1 cellular context compared by ENCODE assay signal in the genomic region with DNA sequence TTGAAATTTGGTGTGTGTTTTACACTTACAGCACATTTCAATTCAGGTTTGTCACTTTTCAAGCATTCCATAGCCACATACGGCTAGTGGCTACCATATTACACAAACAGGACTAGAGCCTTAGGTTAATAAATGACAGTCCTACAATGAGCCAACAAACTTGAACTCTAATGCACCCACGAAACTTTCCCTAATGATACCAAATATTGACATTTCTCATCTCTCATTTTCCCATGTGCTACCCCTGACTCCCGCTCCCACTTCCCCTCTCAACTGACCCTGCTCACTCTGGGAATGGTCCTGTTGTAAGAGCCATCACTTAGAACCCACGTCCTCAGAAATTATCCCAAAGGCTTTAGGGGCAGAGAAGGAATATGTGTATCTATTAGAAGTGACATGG.
TF ChIP-seq lines count a peak whose summit lies in the region.

No MANE protein-coding gene starts in this region.

TF ChIP-seq in HepG2, 621 proteins besides CTCF, POLR2A, EP300 and RAD21 (continued from another document and continues in another):
- TF ChIP-seq, protein P1, sequence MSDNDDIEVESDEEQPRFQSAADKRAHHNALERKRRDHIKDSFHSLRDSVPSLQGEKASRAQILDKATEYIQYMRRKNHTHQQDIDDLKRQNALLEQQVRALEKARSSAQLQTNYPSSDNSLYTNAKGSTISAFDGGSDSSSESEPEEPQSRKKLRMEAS (IDR thresholded peaks at IDR 0.05): peak; percentile 37; the same call in 1 of the 2 replicates
- TF ChIP-seq, protein P2, sequence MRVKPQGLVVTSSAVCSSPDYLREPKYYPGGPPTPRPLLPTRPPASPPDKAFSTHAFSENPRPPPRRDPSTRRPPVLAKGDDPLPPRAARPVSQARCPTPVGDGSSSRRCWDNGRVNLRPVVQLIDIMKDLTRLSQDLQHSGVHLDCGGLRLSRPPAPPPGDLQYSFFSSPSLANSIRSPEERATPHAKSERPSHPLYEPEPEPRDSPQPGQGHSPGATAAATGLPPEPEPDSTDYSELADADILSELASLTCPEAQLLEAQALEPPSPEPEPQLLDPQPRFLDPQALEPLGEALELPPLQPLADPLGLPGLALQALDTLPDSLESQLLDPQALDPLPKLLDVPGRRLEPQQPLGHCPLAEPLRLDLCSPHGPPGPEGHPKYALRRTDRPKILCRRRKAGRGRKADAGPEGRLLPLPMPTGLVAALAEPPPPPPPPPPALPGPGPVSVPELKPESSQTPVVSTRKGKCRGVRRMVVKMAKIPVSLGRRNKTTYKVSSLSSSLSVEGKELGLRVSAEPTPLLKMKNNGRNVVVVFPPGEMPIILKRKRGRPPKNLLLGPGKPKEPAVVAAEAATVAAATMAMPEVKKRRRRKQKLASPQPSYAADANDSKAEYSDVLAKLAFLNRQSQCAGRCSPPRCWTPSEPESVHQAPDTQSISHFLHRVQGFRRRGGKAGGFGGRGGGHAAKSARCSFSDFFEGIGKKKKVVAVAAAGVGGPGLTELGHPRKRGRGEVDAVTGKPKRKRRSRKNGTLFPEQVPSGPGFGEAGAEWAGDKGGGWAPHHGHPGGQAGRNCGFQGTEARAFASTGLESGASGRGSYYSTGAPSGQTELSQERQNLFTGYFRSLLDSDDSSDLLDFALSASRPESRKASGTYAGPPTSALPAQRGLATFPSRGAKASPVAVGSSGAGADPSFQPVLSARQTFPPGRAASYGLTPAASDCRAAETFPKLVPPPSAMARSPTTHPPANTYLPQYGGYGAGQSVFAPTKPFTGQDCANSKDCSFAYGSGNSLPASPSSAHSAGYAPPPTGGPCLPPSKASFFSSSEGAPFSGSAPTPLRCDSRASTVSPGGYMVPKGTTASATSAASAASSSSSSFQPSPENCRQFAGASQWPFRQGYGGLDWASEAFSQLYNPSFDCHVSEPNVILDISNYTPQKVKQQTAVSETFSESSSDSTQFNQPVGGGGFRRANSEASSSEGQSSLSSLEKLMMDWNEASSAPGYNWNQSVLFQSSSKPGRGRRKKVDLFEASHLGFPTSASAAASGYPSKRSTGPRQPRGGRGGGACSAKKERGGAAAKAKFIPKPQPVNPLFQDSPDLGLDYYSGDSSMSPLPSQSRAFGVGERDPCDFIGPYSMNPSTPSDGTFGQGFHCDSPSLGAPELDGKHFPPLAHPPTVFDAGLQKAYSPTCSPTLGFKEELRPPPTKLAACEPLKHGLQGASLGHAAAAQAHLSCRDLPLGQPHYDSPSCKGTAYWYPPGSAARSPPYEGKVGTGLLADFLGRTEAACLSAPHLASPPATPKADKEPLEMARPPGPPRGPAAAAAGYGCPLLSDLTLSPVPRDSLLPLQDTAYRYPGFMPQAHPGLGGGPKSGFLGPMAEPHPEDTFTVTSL (CRISPR knock-in tag; IDR thresholded peaks at IDR 0.05; ENCODE audit: borderline replicate concordance): peak; percentile 55; the same call in 1 of the 2 replicates
- no peak for TF ChIP-seq JUN (CRISPR knock-in tag; IDR thresholded peaks at IDR 0.05)
- peak; percentile 34; the same call in 1 of the 2 replicates for TF ChIP-seq ELF3 (CRISPR knock-in tag; IDR thresholded peaks at IDR 0.05)
- TF ChIP-seq RXRB (CRISPR knock-in tag; IDR thresholded peaks at IDR 0.05; ENCODE audit: borderline replicate concordance): peak; percentile 96
- TF ChIP-seq ZNF17 (CRISPR knock-in tag; IDR thresholded peaks at IDR 0.05): no peak
- TF ChIP-seq SAP130 (CRISPR knock-in tag; IDR thresholded peaks at IDR 0.05; ENCODE audit: low read depth): peak; percentile 56
- peak; percentile 30; the same call in 1 of the 2 replicates for TF ChIP-seq FOXK1 (CRISPR knock-in tag; IDR thresholded peaks at IDR 0.05; ENCODE audit: borderline replicate concordance, low read depth)
- TF ChIP-seq, protein P3, sequence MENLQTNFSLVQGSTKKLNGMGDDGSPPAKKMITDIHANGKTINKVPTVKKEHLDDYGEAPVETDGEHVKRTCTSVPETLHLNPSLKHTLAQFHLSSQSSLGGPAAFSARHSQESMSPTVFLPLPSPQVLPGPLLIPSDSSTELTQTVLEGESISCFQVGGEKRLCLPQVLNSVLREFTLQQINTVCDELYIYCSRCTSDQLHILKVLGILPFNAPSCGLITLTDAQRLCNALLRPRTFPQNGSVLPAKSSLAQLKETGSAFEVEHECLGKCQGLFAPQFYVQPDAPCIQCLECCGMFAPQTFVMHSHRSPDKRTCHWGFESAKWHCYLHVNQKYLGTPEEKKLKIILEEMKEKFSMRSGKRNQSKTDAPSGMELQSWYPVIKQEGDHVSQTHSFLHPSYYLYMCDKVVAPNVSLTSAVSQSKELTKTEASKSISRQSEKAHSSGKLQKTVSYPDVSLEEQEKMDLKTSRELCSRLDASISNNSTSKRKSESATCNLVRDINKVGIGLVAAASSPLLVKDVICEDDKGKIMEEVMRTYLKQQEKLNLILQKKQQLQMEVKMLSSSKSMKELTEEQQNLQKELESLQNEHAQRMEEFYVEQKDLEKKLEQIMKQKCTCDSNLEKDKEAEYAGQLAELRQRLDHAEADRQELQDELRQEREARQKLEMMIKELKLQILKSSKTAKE (CRISPR knock-in tag; IDR thresholded peaks at IDR 0.05; ENCODE audit: borderline replicate concordance): 0 out of 2 replicates have a peak, but pooled peaks have one; percentile 17
- TF ChIP-seq, protein P4, sequence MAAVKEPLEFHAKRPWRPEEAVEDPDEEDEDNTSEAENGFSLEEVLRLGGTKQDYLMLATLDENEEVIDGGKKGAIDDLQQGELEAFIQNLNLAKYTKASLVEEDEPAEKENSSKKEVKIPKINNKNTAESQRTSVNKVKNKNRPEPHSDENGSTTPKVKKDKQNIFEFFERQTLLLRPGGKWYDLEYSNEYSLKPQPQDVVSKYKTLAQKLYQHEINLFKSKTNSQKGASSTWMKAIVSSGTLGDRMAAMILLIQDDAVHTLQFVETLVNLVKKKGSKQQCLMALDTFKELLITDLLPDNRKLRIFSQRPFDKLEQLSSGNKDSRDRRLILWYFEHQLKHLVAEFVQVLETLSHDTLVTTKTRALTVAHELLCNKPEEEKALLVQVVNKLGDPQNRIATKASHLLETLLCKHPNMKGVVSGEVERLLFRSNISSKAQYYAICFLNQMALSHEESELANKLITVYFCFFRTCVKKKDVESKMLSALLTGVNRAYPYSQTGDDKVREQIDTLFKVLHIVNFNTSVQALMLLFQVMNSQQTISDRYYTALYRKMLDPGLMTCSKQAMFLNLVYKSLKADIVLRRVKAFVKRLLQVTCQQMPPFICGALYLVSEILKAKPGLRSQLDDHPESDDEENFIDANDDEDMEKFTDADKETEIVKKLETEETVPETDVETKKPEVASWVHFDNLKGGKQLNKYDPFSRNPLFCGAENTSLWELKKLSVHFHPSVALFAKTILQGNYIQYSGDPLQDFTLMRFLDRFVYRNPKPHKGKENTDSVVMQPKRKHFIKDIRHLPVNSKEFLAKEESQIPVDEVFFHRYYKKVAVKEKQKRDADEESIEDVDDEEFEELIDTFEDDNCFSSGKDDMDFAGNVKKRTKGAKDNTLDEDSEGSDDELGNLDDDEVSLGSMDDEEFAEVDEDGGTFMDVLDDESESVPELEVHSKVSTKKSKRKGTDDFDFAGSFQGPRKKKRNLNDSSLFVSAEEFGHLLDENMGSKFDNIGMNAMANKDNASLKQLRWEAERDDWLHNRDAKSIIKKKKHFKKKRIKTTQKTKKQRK (IDR thresholded peaks at IDR 0.05; ENCODE audit: low read length): no peak
- TF ChIP-seq MED8 (CRISPR knock-in tag; IDR thresholded peaks at IDR 0.05; ENCODE audit: insufficient replicate concordance): no peak
- no peak for TF ChIP-seq ZSCAN22 (CRISPR knock-in tag; IDR thresholded peaks at IDR 0.05)
- 0 out of 2 replicates have a peak, but pooled peaks have one; percentile 10 for TF ChIP-seq HNF4A (CRISPR knock-in tag; IDR thresholded peaks at IDR 0.05)
- TF ChIP-seq, protein P5, sequence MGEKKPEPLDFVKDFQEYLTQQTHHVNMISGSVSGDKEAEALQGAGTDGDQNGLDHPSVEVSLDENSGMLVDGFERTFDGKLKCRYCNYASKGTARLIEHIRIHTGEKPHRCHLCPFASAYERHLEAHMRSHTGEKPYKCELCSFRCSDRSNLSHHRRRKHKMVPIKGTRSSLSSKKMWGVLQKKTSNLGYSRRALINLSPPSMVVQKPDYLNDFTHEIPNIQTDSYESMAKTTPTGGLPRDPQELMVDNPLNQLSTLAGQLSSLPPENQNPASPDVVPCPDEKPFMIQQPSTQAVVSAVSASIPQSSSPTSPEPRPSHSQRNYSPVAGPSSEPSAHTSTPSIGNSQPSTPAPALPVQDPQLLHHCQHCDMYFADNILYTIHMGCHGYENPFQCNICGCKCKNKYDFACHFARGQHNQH (CRISPR knock-in tag; IDR thresholded peaks at IDR 0.05): 0 out of 2 replicates have a peak, but pooled peaks have one; percentile 23
- peak; percentile 56 for TF ChIP-seq TBL1XR1 (IDR thresholded peaks at IDR 0.05; ENCODE audit: borderline replicate concordance, low read length, partially characterized antibody)
- TF ChIP-seq, protein P6, sequence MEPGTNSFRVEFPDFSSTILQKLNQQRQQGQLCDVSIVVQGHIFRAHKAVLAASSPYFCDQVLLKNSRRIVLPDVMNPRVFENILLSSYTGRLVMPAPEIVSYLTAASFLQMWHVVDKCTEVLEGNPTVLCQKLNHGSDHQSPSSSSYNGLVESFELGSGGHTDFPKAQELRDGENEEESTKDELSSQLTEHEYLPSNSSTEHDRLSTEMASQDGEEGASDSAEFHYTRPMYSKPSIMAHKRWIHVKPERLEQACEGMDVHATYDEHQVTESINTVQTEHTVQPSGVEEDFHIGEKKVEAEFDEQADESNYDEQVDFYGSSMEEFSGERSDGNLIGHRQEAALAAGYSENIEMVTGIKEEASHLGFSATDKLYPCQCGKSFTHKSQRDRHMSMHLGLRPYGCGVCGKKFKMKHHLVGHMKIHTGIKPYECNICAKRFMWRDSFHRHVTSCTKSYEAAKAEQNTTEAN (CRISPR knock-in tag; conservative IDR thresholded peaks at IDR 0.05): no peak
- no peak for TF ChIP-seq ZNF816 (CRISPR knock-in tag; IDR thresholded peaks at IDR 0.05; ENCODE audit: borderline replicate concordance)
- no peak for TF ChIP-seq DPF2 (CRISPR knock-in tag; IDR thresholded peaks at IDR 0.05; ENCODE audit: borderline replicate concordance, low read depth)
- 0 out of 2 replicates have a peak, but pooled peaks have one; percentile 45 for TF ChIP-seq FOXJ3 (CRISPR knock-in tag; IDR thresholded peaks at IDR 0.05; ENCODE audit: borderline replicate concordance)
- TF ChIP-seq SALL1 (CRISPR knock-in tag; IDR thresholded peaks at IDR 0.05): peak; percentile 70; the same call in 1 of the 2 replicates
- TF ChIP-seq, protein P7, sequence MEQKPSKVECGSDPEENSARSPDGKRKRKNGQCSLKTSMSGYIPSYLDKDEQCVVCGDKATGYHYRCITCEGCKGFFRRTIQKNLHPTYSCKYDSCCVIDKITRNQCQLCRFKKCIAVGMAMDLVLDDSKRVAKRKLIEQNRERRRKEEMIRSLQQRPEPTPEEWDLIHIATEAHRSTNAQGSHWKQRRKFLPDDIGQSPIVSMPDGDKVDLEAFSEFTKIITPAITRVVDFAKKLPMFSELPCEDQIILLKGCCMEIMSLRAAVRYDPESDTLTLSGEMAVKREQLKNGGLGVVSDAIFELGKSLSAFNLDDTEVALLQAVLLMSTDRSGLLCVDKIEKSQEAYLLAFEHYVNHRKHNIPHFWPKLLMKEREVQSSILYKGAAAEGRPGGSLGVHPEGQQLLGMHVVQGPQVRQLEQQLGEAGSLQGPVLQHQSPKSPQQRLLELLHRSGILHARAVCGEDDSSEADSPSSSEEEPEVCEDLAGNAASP (CRISPR knock-in tag; IDR thresholded peaks at IDR 0.05; ENCODE audit: borderline replicate concordance): peak; percentile 48; the same call in 1 of the 2 replicates
- TF ChIP-seq, protein P8, sequence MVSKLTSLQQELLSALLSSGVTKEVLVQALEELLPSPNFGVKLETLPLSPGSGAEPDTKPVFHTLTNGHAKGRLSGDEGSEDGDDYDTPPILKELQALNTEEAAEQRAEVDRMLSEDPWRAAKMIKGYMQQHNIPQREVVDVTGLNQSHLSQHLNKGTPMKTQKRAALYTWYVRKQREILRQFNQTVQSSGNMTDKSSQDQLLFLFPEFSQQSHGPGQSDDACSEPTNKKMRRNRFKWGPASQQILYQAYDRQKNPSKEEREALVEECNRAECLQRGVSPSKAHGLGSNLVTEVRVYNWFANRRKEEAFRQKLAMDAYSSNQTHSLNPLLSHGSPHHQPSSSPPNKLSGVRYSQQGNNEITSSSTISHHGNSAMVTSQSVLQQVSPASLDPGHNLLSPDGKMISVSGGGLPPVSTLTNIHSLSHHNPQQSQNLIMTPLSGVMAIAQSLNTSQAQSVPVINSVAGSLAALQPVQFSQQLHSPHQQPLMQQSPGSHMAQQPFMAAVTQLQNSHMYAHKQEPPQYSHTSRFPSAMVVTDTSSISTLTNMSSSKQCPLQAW (CRISPR knock-in tag; IDR thresholded peaks at IDR 0.05): peak; percentile 84
- no peak for TF ChIP-seq TAF1 (CRISPR knock-in tag; IDR thresholded peaks at IDR 0.05)
- TF ChIP-seq SKI (IDR thresholded peaks at IDR 0.05; ENCODE audit: partially characterized antibody): peak; percentile 71
- peak; percentile 73; the same call in 1 of the 2 replicates for TF ChIP-seq FOXA3 (CRISPR knock-in tag; IDR thresholded peaks at IDR 0.05)
- peak; percentile 61; the same call in 1 of the 2 replicates for TF ChIP-seq HMG20A (CRISPR knock-in tag; IDR thresholded peaks at IDR 0.05; ENCODE audit: borderline replicate concordance)
- TF ChIP-seq CC2D1A (CRISPR knock-in tag; IDR thresholded peaks at IDR 0.05): no peak
- TF ChIP-seq, protein P9, sequence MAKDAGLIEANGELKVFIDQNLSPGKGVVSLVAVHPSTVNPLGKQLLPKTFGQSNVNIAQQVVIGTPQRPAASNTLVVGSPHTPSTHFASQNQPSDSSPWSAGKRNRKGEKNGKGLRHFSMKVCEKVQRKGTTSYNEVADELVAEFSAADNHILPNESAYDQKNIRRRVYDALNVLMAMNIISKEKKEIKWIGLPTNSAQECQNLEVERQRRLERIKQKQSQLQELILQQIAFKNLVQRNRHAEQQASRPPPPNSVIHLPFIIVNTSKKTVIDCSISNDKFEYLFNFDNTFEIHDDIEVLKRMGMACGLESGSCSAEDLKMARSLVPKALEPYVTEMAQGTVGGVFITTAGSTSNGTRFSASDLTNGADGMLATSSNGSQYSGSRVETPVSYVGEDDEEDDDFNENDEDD (CRISPR knock-in tag; IDR thresholded peaks at IDR 0.05; ENCODE audit: borderline replicate concordance): no peak
- no peak for TF ChIP-seq ZNF367 (CRISPR knock-in tag; IDR thresholded peaks at IDR 0.05; ENCODE audit: borderline replicate concordance)
- TF ChIP-seq THAP11 (CRISPR knock-in tag; IDR thresholded peaks at IDR 0.05): 0 out of 2 replicates have a peak, but pooled peaks have one; percentile 15
- TF ChIP-seq SOX5 (CRISPR knock-in tag; IDR thresholded peaks at IDR 0.05; ENCODE audit: borderline replicate concordance): peak; percentile 58; the same call in 1 of the 2 replicates
